20 cellular contexts compared by ENCODE assay signal in genomic region chr1:184059887-184060286, GRCh38.
"Had no signal": no experiment of that assay in that cellular context is flagged by ENCODE, and none has a peak within 500 bp of the region (broad histone marks: within the 10 kb centered on the region; RNA-seq: fewer than 3 reads in every experiment).

No MANE protein-coding gene starts in this region.

- H3K9me3 Mint-ChIP-seq: naive B cell; T-helper 2 cell treated with Interferon-gamma antibody and Interleukin-4, amounts not matched to agents 5 μg/mL and 100 μg/mL, for 36 hours had no signal

- H3K27ac ChIP-seq: breast epithelium, esophagus squamous epithelium, left lung, parathyroid adenoma, psoas muscle, tibial nerve had no signal

- ATAC-seq: activated CD4-positive, alpha-beta T cell treated with anti-CD3 and anti-CD28 coated beads for 36 hours; activated CD8-positive, alpha-beta memory T cell treated with anti-CD3 and anti-CD28 coated beads, Interleukin-2, amount 10 ng/mL, durations not matched to agents 7 days and 5 days; activated CD8-positive, alpha-beta T cell treated with anti-CD3 and anti-CD28 coated beads, Interleukin-2, amount 10 ng/mL, durations not matched to agents 7 days and 5 days; left lung; psoas muscle had no signal

- H2AFZ ChIP-seq: parathyroid adenoma had no signal

- H3K4me3 ChIP-seq: breast epithelium, esophagus squamous epithelium, left lung, lung, psoas muscle, tibial nerve had no signal

- H3K9ac ChIP-seq: parathyroid adenoma had no signal

- H3K27me3 Mint-ChIP-seq: activated CD4-positive, alpha-beta T cell treated with anti-CD3 and anti-CD28 coated beads for 36 hours; activated CD8-positive, alpha-beta memory T cell treated with anti-CD3 and anti-CD28 coated beads, Interleukin-2, amount 10 ng/mL, durations not matched to agents 7 days and 5 days; dendritic cell treated with granulocyte-macrophage colony-stimulating factor and Interleukin-4, amounts not matched to agents 40 ng/mL and 50 ng/mL, for 4 days; naive B cell had no signal

- DNase-seq: activated CD4-positive, alpha-beta T cell treated with anti-CD3 and anti-CD28 coated beads for 36 hours; activated CD4-positive, CD25-positive, alpha-beta regulatory T cell; activated CD8-positive, alpha-beta memory T cell treated with anti-CD3 and anti-CD28 coated beads, Interleukin-2, amount 10 ng/mL, durations not matched to agents 7 days and 5 days; activated CD8-positive, alpha-beta T cell treated with anti-CD3 and anti-CD28 coated beads, Interleukin-2, amount 10 ng/mL, durations not matched to agents 7 days and 5 days; activated effector memory CD4-positive, alpha-beta T cell treated with Interleukin-2 at 50 U/mL for 16 hours; activated naive CD4-positive, alpha-beta T cell treated with anti-CD3 and anti-CD28 coated beads, Interleukin-2, amount 50 U/mL, for 16 hours; amniotic stem cell; central memory CD4-positive, alpha-beta T cell; esophagus squamous epithelium; left lung; naive B cell; psoas muscle; stimulated activated naive CD4-positive, alpha-beta T cell; T-helper 1 cell had no signal

- H3K4me3 Mint-ChIP-seq: activated CD4-positive, alpha-beta T cell treated with anti-CD3 and anti-CD28 coated beads for 36 hours; activated CD8-positive, alpha-beta memory T cell treated with anti-CD3 and anti-CD28 coated beads, Interleukin-2, amount 10 ng/mL, durations not matched to agents 7 days and 5 days; activated CD8-positive, alpha-beta T cell treated with anti-CD3 and anti-CD28 coated beads, Interleukin-2, amount 10 ng/mL, durations not matched to agents 7 days and 5 days; dendritic cell treated with granulocyte-macrophage colony-stimulating factor and Interleukin-4, amounts not matched to agents 40 ng/mL and 50 ng/mL, for 4 days; naive B cell; T-helper 2 cell treated with Interferon-gamma antibody and Interleukin-4, amounts not matched to agents 5 μg/mL and 100 μg/mL, for 36 hours had no signal

- H3K79me2 ChIP-seq: parathyroid adenoma had no signal

- H3K9me3 ChIP-seq: breast epithelium, esophagus squamous epithelium, left lung, psoas muscle, tibial nerve had no signal

- H3K27ac Mint-ChIP-seq: activated CD4-positive, alpha-beta T cell treated with anti-CD3 and anti-CD28 coated beads for 36 hours; activated CD8-positive, alpha-beta memory T cell treated with anti-CD3 and anti-CD28 coated beads, Interleukin-2, amount 10 ng/mL, durations not matched to agents 7 days and 5 days; activated CD8-positive, alpha-beta T cell treated with anti-CD3 and anti-CD28 coated beads, Interleukin-2, amount 10 ng/mL, durations not matched to agents 7 days and 5 days; dendritic cell treated with granulocyte-macrophage colony-stimulating factor and Interleukin-4, amounts not matched to agents 40 ng/mL and 50 ng/mL, for 4 days; naive B cell; T-helper 2 cell treated with Interferon-gamma antibody and Interleukin-4, amounts not matched to agents 5 μg/mL and 100 μg/mL, for 36 hours had no signal

- H3K27me3 ChIP-seq: breast epithelium, esophagus squamous epithelium, left lung, tibial nerve had no signal

- H3K36me3 ChIP-seq: breast epithelium had no signal

- H3K4me1 ChIP-seq: breast epithelium, esophagus squamous epithelium, parathyroid adenoma had no signal
